Comparison of ENCODE assay signal across 8 cellular contexts in genomic region chr6:138590796-138591709, GRCh38.
A peak's percentile ranks its signal among the peaks of the same experiment; 100 is the strongest.
DNase-seq lines count a peak whose midpoint lies in the region; ATAC-seq lines count a peak whose summit lies in the region.

No MANE protein-coding gene starts in this region.

- H3K36me3 ChIP-seq in trophoblast cell (ENCODE audit: control insufficient read depth in 1 of 2, insufficient read depth in 2 of 2, low read length in 2 of 2), result no peaks in the 10 kb centered on the region

- H3K9ac ChIP-seq in trophoblast cell (ENCODE audit: low read length), result no peak overlapping the region

- H2BK5ac ChIP-seq in trophoblast cell (ENCODE audit: low read depth, low read length, poor library complexity), result no peak overlapping the region

- no peak for ATAC-seq in GM19463 (IDR thresholded peaks at IDR 0.05; ENCODE audit: unreplicated experiment)

- no peak overlapping the region for H2AFZ ChIP-seq in trophoblast cell (ENCODE audit: insufficient read depth, low read length, poor library complexity)

- no peak overlapping the region for H3K4me2 ChIP-seq in trophoblast cell (ENCODE audit: low read length)

- H4K8ac ChIP-seq in trophoblast cell (ENCODE audit: low read depth, low read length), result no peak overlapping the region

- H3K79me2 ChIP-seq in trophoblast cell (ENCODE audit: control insufficient read depth, insufficient read depth, low read length, poor library complexity), result no peaks in the 10 kb centered on the region

- no peaks in the 10 kb centered on the region for H3K79me1 ChIP-seq in trophoblast cell (ENCODE audit: low read length)

- DNase-seq in NCI-H510A treated with DMSO at 0.1 percent for 48 hours (lab: John Stamatoyannopoulos, UW) (peak; percentile 57), NCI-H510A (lab: John Stamatoyannopoulos, UW) (no peak), HT-29 (ENCODE audit: low spot score) (peak; percentile 89), NOMO-1 treated with DMSO at 0.1 percent for 48 hours (lab: John Stamatoyannopoulos, UW; ENCODE audit: unreplicated experiment) (peak; percentile 40), glomerular endothelial cell (ENCODE audit: extremely low read depth, low read depth, low spot score) (peak; percentile 66), trophoblast cell (peak; percentile 67 to 90)
- peak; percentile 7 for DNase-seq in activated gamma-delta T cell treated with anti-CD3 and anti-CD28 coated beads, Interleukin-2, amount 50 U/mL, for 16 hours (ENCODE audit: low read depth)

- H4K91ac ChIP-seq in trophoblast cell (ENCODE audit: low read depth, low read length), result no peak overlapping the region

- H3K9me3 ChIP-seq in trophoblast cell (ENCODE audit: insufficient read depth, low read depth, low read length), result no peaks in the 10 kb centered on the region

- no peaks in the 10 kb centered on the region for H3K27me3 ChIP-seq in trophoblast cell (ENCODE audit: insufficient read depth, low read length)

- no peak overlapping the region for H3K4me3 ChIP-seq in trophoblast cell (ENCODE audit: low read depth, low read length)

- H3K23ac ChIP-seq in trophoblast cell (ENCODE audit: low read length), result no peak overlapping the region

- H4K12ac ChIP-seq in trophoblast cell (ENCODE audit: low read depth, low read length), result no peak overlapping the region

- H3K18ac ChIP-seq in trophoblast cell (ENCODE audit: low read length), result no peak overlapping the region

- no CpG with 5 or more reads among the region's 3 CpGs for WGBS in trophoblast cell (ENCODE audit: extremely low coverage, insufficient coverage, insufficient read length)

- H3K27ac ChIP-seq in trophoblast cell (ENCODE audit: low read depth, low read length), result no peak overlapping the region

- H2AK5ac ChIP-seq in trophoblast cell (ENCODE audit: low read length), result no peak overlapping the region

- no peak overlapping the region for H2BK12ac ChIP-seq in trophoblast cell (ENCODE audit: low read length)

- H3K4me1 ChIP-seq in trophoblast cell (ENCODE audit: control insufficient read depth in 1 of 2, insufficient read depth in 2 of 2, low read length in 2 of 2), result no peaks in the 10 kb centered on the region

- H3K4ac ChIP-seq in trophoblast cell (ENCODE audit: low read depth, low read length), result no peak overlapping the region

- H3K14ac ChIP-seq in trophoblast cell (ENCODE audit: low read length), result no peak overlapping the region

- H2BK120ac ChIP-seq in trophoblast cell (ENCODE audit: insufficient read depth, low read length, poor library complexity), result no peak overlapping the region
